In genomic region chr1:67948155-67949075, GRCh38 we compare ENCODE assay signal across 19 cellular contexts.
DNase-seq lines count a peak whose midpoint lies in the region; ATAC-seq, FAIRE-seq and TF ChIP-seq lines count a peak whose summit lies in the region.
"Had no signal": no experiment of that assay in that cellular context is flagged by ENCODE, and none has a peak within 500 bp of the region (broad histone marks: within the 10 kb centered on the region; RNA-seq: fewer than 3 reads in every experiment).

No MANE protein-coding gene starts in this region.

- no peak for TF ChIP-seq POLR2A in H54 (IDR thresholded peaks at IDR 0.05; ENCODE audit: low read depth, low read length)

- H3K4me3 ChIP-seq in epithelial cell of esophagus (ENCODE audit: low read length) = no peak overlapping the region
- H3K4me3 ChIP-seq: colonic mucosa, prostate gland had no signal

- ATAC-seq in GM21423 (IDR thresholded peaks at IDR 0.05; ENCODE audit: unreplicated experiment) = no peak
- no peak for ATAC-seq in HG02588 (IDR thresholded peaks at IDR 0.05; ENCODE audit: unreplicated experiment)
- ATAC-seq: activated CD8-positive, alpha-beta T cell treated with anti-CD3 and anti-CD28 coated beads, Interleukin-2, amount 10 ng/mL, durations not matched to agents 7 days and 5 days; CD8-positive, alpha-beta T cell had no signal

- TF ChIP-seq CTCF in epithelial cell of esophagus (IDR thresholded peaks at IDR 0.05; ENCODE audit: insufficient read depth, low read depth, low read length, missing control alignments) = no peak

- DNase-seq in AG20443 (ENCODE audit: low spot score) = peak; percentile 83
- peak; percentile 43 for DNase-seq in M059J (ENCODE audit: low read depth)
- DNase-seq in epithelial cell of esophagus (ENCODE audit: low read depth) = peak; percentile 24
- DNase-seq in myocyte (ENCODE audit: low read depth) = peak; percentile 31
- no peak for DNase-seq in stimulated activated CD4-positive, alpha-beta T cell treated with anti-CD3 and anti-CD28 coated beads, Interleukin-2, amount 100 ng/mL, for 48 hours
- no peak for DNase-seq in H54 (ENCODE audit: insufficient read length, low spot score)
- DNase-seq: activated CD8-positive, alpha-beta T cell treated with anti-CD3 and anti-CD28 coated beads, Interleukin-2, amount 10 ng/mL, durations not matched to agents 7 days and 5 days; activated naive CD4-positive, alpha-beta T cell treated with Interleukin-2 at 50 U/mL for 16 hours; CD8-positive, alpha-beta T cell; colonic mucosa; foreskin melanocyte; H9; NCI-H1436 treated with DMSO at 0.1 percent for 48 hours; NCI-H526; stimulated activated CD4-positive, alpha-beta T cell treated with anti-CD3 and anti-CD28 coated beads, Interleukin-2, amount 100 ng/mL, for 24 hours; T-helper 9 cell had no signal

- no peak for FAIRE-seq in H54 (lab: Jason Lieb, UNC)

Comparison
In these comparisons a context has a peak if more than half of its experiments do, and no peak if none do; other contexts are left out.
1. DNase-seq: peak in AG20443 (single experiment), M059J (single experiment), epithelial cell of esophagus (single experiment) and myocyte (single experiment); none in stimulated activated CD4-positive, alpha-beta T cell treated with anti-CD3 and anti-CD28 coated beads, Interleukin-2, amount 100 ng/mL, for 48 hours (0 of 2) and H54 (single experiment).